ENCODE assay signal across 9 cellular contexts in the genomic region with DNA sequence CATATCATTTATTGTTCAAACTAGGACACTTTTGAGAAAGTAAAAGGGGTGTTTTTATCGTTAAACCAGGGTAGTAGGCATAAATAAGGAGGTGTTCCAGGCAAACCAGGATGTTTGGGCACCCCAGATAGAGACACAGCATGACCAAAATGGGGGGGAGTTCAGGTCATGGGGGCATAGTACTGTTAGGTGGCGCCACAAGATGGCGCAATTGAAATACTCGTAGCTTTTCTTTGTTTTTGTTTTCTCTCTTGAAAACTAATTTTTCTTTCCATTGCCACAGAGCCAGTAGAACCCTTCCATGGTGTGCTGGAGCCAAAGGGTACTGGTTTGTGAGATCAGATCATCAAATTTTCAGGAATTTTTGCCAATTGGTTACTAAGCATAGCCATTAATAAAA.
DNase-seq lines count a peak whose midpoint lies in the region; ATAC-seq, FAIRE-seq and TF ChIP-seq lines count a peak whose summit lies in the region.
"Had no signal": no experiment of that assay in that cellular context is flagged by ENCODE, and none has a peak within 500 bp of the region (broad histone marks: within the 10 kb centered on the region; RNA-seq: fewer than 3 reads in every experiment).

No MANE protein-coding gene starts in this region.

- peaks cover 4% of the 10 kb centered on the region for H3K4me1 ChIP-seq in effector memory CD4-positive, alpha-beta T cell (ENCODE audit: control insufficient read depth, insufficient read depth, low read length, poor library complexity, severe bottlenecking)
- H3K4me1 ChIP-seq in pancreas = peaks cover 0 to 5% (median 0%) of the 10 kb centered on the region in 3 donors

- no peak overlapping the region for H3K4me3 ChIP-seq in effector memory CD4-positive, alpha-beta T cell (ENCODE audit: insufficient read depth, low read depth, low read length, poor library complexity, severe bottlenecking)
- H3K4me3 ChIP-seq in pancreas = no peak overlapping the region
- H3K4me3 ChIP-seq: SK-N-MC had no signal

- FAIRE-seq in pancreas (lab: Jason Lieb, UNC) = peak; percentile 92

- WGBS in pancreas, 2 donors = 24 to 32% methylated on average over 4 of the region's 4 CpGs

- no peaks in the 10 kb centered on the region for H3K27me3 ChIP-seq in effector memory CD4-positive, alpha-beta T cell (replicated peaks; ENCODE audit: control insufficient read depth, insufficient read depth, low read length, poor library complexity, severe bottlenecking)
- peaks cover 0 to 4% (median 0%) of the 10 kb centered on the region in 4 donors for H3K27me3 ChIP-seq in pancreas

- H3K36me3 ChIP-seq in effector memory CD4-positive, alpha-beta T cell (ENCODE audit: control insufficient read depth, insufficient read depth, low read length) = no peaks in the 10 kb centered on the region
- no peaks in the 10 kb centered on the region for H3K36me3 ChIP-seq in pancreas

- H3K27ac ChIP-seq in effector memory CD4-positive, alpha-beta T cell (ENCODE audit: insufficient read depth, low read length, poor library complexity, severe bottlenecking) = no peak overlapping the region
- H3K27ac ChIP-seq in pancreas = peak overlapping the region; percentile 32 to 48 (median 38)
- H3K27ac ChIP-seq: SK-N-MC had no signal

- ATAC-seq in pancreas (peak in 3 of 4 donors; percentile 4 to 45 (median 39)), HG03460 (IDR thresholded peaks at IDR 0.05; ENCODE audit: unreplicated experiment) (no peak), HG03469 (IDR thresholded peaks at IDR 0.05; ENCODE audit: unreplicated experiment) (no peak), GM18858 (IDR thresholded peaks at IDR 0.05; ENCODE audit: unreplicated experiment) (no peak)

- TF ChIP-seq CTCF in pancreas (IDR thresholded peaks at IDR 0.05) = peak in 1 of 4 donors; percentile 8

- intact Hi-C loops in pancreas (cut with DNase I) = loop anchor here in 1 of 3 donors (10.0 kb wide), 1 partner anchor 80 kb away; no protein-coding TSS in a partner anchor

- DNase-seq in D341Med (ENCODE audit: low spot score) (peak; percentile 45), KG1 (lab: John Stamatoyannopoulos, UW) (peak; percentile 22), T-helper 1 cell (peak in 3 of 5 donors; percentile 6 to 69 (median 12)), pancreas (no peak)
- DNase-seq in effector memory CD4-positive, alpha-beta T cell = peak in 2 of 3 donors; percentile 8 to 17

- H3K9me3 ChIP-seq in effector memory CD4-positive, alpha-beta T cell (ENCODE audit: control insufficient read depth, low read length) = no peaks in the 10 kb centered on the region
- H3K9me3 ChIP-seq in pancreas = no peaks in the 10 kb centered on the region

Comparison
In these comparisons a context has a peak if more than half of its experiments do, and no peak if none do; other contexts are left out.
1. DNase-seq: peak in D341Med (single experiment), KG1 (single experiment), T-helper 1 cell (3 of 5) and effector memory CD4-positive, alpha-beta T cell (2 of 3); none in pancreas (0 of 6).
2. ATAC-seq: peak in pancreas (3 of 4); none in HG03460 (single experiment), HG03469 (single experiment) and GM18858 (single experiment).